ENCODE assay signal across 26 cellular contexts in genomic region chr13:34756136-34756535, GRCh38.
DNase-seq lines count a peak whose midpoint lies in the region; ATAC-seq, FAIRE-seq and TF ChIP-seq lines count a peak whose summit lies in the region.
"Had no signal": no experiment of that assay in that cellular context is flagged by ENCODE, and none has a peak within 500 bp of the region (broad histone marks: within the 10 kb centered on the region; RNA-seq: fewer than 3 reads in every experiment).

No MANE protein-coding gene starts in this region.

- H3K27me3 ChIP-seq in GM23338 (ENCODE audit: insufficient read depth) (no peaks in the 10 kb centered on the region), SK-N-SH (ENCODE audit: insufficient read depth) (no peaks in the 10 kb centered on the region)
- H3K27me3 ChIP-seq: BE2C, BLaER1 had no signal

- no peaks in the 10 kb centered on the region for H3K79me2 ChIP-seq in GM23338 (replicated peaks; ENCODE audit: insufficient read depth)
- no peaks in the 10 kb centered on the region for H3K79me2 ChIP-seq in SK-N-SH (ENCODE audit: insufficient read depth)

- POLR2A ChIA-PET in SK-N-SH (lab: Yijun Ruan, JAX), result no interaction called here

- H3K4me3 ChIP-seq in mucosa of descending colon, result no peak overlapping the region
- H3K4me3 ChIP-seq in GM23338, result no peak overlapping the region
- no peak overlapping the region for H3K4me3 ChIP-seq in SK-N-SH (ENCODE audit: low read depth in 2 of 2, low read length in 1 of 2)
- H3K4me3 ChIP-seq: BLaER1, GM12878 had no signal

- H4K20me1 ChIP-seq in GM23338 (replicated peaks; ENCODE audit: insufficient read depth) (no peaks in the 10 kb centered on the region), SK-N-SH (ENCODE audit: insufficient read depth) (no peaks in the 10 kb centered on the region)
- H4K20me1 ChIP-seq: BLaER1 had no signal

- H3K9me3 Mint-ChIP-seq in GM23338, result no peaks in the 10 kb centered on the region
- H3K9me3 Mint-ChIP-seq: CD4-positive, alpha-beta T cell; CD8-positive, alpha-beta T cell had no signal

- H3K4me3 Mint-ChIP-seq in GM23338, result no peak overlapping the region
- H3K4me3 Mint-ChIP-seq: CD14-positive monocyte; CD4-positive, alpha-beta T cell; CD8-positive, alpha-beta T cell had no signal

- peaks cover 3% of the 10 kb centered on the region; the same call in 2 of the 3 replicates for H3K4me1 Mint-ChIP-seq in GM23338
- H3K4me1 Mint-ChIP-seq: CD14-positive monocyte had no signal

- no peak overlapping the region for H3K4me2 ChIP-seq in GM23338
- no peak overlapping the region for H3K4me2 ChIP-seq in SK-N-SH
- H3K4me2 ChIP-seq: BLaER1 had no signal

- H3K36me3 ChIP-seq in mucosa of descending colon (ENCODE audit: low read depth) (no peaks in the 10 kb centered on the region), GM23338 (ENCODE audit: insufficient read depth) (no peaks in the 10 kb centered on the region), SK-N-SH (replicated peaks in 1 of 2; ENCODE audit: control insufficient read depth in 1 of 2, insufficient read depth in 2 of 2, low read length in 1 of 2) (no peaks in the 10 kb centered on the region)
- H3K36me3 ChIP-seq: BE2C, BLaER1 had no signal

- no peaks in the 10 kb centered on the region for H3K4me1 ChIP-seq in mucosa of descending colon (ENCODE audit: low read depth)
- no peaks in the 10 kb centered on the region for H3K4me1 ChIP-seq in GM23338 (ENCODE audit: insufficient read depth)
- H3K4me1 ChIP-seq in SK-N-SH (ENCODE audit: control insufficient read depth in 1 of 2, insufficient read depth in 2 of 2, low read depth in 1 of 2, low read length in 1 of 2), result no peaks in the 10 kb centered on the region
- H3K4me1 ChIP-seq: BE2C, Caco-2 had no signal

- H3K9me2 ChIP-seq in GM23338 (ENCODE audit: insufficient read depth) (peaks cover 5% of the 10 kb centered on the region; the same call in 1 of the 2 replicates), SK-N-SH (no peaks in the 10 kb centered on the region)

- no peak for DNase-seq in mucosa of descending colon
- no peak for DNase-seq in foreskin melanocyte
- DNase-seq in GM23338 (ENCODE audit: low spot score), result no peak
- DNase-seq in SK-N-SH, result no peak
- DNase-seq: 8988T; ACHN; BE2C; C1 segment of cervical spinal cord; Caco-2; Calu3; CD4-positive, alpha-beta T cell; CD8-positive, alpha-beta T cell; DMS 273 treated with DMSO at 0.1 percent for 48 hours; DMS153; DMS53; DMS79; DND-41; EL; GDM1 had no signal

- no peaks in the 10 kb centered on the region for H3K9me3 ChIP-seq in mucosa of descending colon
- H3K9me3 ChIP-seq in SK-N-SH, result no peaks in the 10 kb centered on the region
- H3K9me3 ChIP-seq: BE2C, Caco-2 had no signal

- H3F3A ChIP-seq in GM23338 (replicated peaks; ENCODE audit: low read depth) (no peaks in the 10 kb centered on the region), SK-N-SH (replicated peaks; ENCODE audit: insufficient read depth) (no peaks in the 10 kb centered on the region)

- TF ChIP-seq CTCF in mucosa of descending colon (IDR thresholded peaks at IDR 0.05), result no peak
- no peak for TF ChIP-seq CTCF in GM23338 (conservative IDR thresholded peaks at IDR 0.05; ENCODE audit: low read depth in 2 of 2)
- TF ChIP-seq CTCF in SK-N-SH (IDR thresholded peaks at IDR 0.05), result no peak

- H2AFZ ChIP-seq in GM23338, result no peak overlapping the region
- H2AFZ ChIP-seq in SK-N-SH (ENCODE audit: low read depth), result no peak overlapping the region

- H3K36me3 Mint-ChIP-seq in GM23338 (ENCODE audit: low read depth), result no peaks in the 10 kb centered on the region
- H3K36me3 Mint-ChIP-seq: CD14-positive monocyte; CD8-positive, alpha-beta T cell had no signal

- H3K27ac ChIP-seq in GM23338 (ENCODE audit: low read depth) (no peak overlapping the region), SK-N-SH (ENCODE audit: low read depth in 2 of 2, low read length in 1 of 2) (no peak overlapping the region)
- H3K27ac ChIP-seq: BLaER1 had no signal

- no peak overlapping the region for H3K9ac ChIP-seq in SK-N-SH
- H3K9ac ChIP-seq: BLaER1 had no signal

- H3K27me3 Mint-ChIP-seq in GM23338 (ENCODE audit: insufficient read depth, low read depth, poor library complexity), result no peaks in the 10 kb centered on the region

- intact Hi-C loops in mucosa of descending colon (cut with DNase I, micrococcal nuclease), result no loop called here

- TF ChIP-seq EP300 in SK-N-SH (IDR thresholded peaks at IDR 0.05; ENCODE audit: borderline replicate concordance in 1 of 2, low read depth in 1 of 2, low read length in 1 of 2), result no peak

- peak; percentile 74 for ATAC-seq in mucosa of descending colon
- no peak for ATAC-seq in GM23338
- ATAC-seq: CD8-positive, alpha-beta T cell; GM12878 had no signal

- CTCF ChIA-PET in SK-N-SH (lab: Yijun Ruan, JAX), result no interaction called here

- no peak for TF ChIP-seq RAD21 in SK-N-SH (IDR thresholded peaks at IDR 0.05; ENCODE audit: low read length)

- FAIRE-seq in colon (lab: Jason Lieb, UNC), result peak; percentile 36
- FAIRE-seq: A204.1, GM12878, GM12892, GM18507 had no signal

- 80% methylated on average over 3 of the region's 3 CpGs for WGBS in SK-N-SH (ENCODE audit: low lambda C conversion rate)

- H3K27ac Mint-ChIP-seq in GM23338, result no peak overlapping the region
- H3K27ac Mint-ChIP-seq: CD14-positive monocyte; CD4-positive, alpha-beta T cell; CD8-positive, alpha-beta T cell had no signal

TF ChIP-seq in GM23338, 12 proteins besides CTCF, POLR2A, EP300 and RAD21 (continues in another document):
- no peak for TF ChIP-seq STAT1 (IDR thresholded peaks at IDR 0.05; ENCODE audit: unreplicated experiment)
- TF ChIP-seq, protein P1, sequence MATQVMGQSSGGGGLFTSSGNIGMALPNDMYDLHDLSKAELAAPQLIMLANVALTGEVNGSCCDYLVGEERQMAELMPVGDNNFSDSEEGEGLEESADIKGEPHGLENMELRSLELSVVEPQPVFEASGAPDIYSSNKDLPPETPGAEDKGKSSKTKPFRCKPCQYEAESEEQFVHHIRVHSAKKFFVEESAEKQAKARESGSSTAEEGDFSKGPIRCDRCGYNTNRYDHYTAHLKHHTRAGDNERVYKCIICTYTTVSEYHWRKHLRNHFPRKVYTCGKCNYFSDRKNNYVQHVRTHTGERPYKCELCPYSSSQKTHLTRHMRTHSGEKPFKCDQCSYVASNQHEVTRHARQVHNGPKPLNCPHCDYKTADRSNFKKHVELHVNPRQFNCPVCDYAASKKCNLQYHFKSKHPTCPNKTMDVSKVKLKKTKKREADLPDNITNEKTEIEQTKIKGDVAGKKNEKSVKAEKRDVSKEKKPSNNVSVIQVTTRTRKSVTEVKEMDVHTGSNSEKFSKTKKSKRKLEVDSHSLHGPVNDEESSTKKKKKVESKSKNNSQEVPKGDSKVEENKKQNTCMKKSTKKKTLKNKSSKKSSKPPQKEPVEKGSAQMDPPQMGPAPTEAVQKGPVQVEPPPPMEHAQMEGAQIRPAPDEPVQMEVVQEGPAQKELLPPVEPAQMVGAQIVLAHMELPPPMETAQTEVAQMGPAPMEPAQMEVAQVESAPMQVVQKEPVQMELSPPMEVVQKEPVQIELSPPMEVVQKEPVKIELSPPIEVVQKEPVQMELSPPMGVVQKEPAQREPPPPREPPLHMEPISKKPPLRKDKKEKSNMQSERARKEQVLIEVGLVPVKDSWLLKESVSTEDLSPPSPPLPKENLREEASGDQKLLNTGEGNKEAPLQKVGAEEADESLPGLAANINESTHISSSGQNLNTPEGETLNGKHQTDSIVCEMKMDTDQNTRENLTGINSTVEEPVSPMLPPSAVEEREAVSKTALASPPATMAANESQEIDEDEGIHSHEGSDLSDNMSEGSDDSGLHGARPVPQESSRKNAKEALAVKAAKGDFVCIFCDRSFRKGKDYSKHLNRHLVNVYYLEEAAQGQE (IDR thresholded peaks at IDR 0.05; ENCODE audit: unreplicated experiment), result no peak
- TF ChIP-seq ZNF331 (CRISPR knock-in tag; IDR thresholded peaks at IDR 0.05; ENCODE audit: low read depth), result no peak
- no peak for TF ChIP-seq NANOG (IDR thresholded peaks at IDR 0.05; ENCODE audit: borderline replicate concordance)
- TF ChIP-seq CREB1 (CRISPR knock-in tag; IDR thresholded peaks at IDR 0.05; ENCODE audit: low read depth), result no peak

TF ChIP-seq in SK-N-SH, 30 proteins besides CTCF, POLR2A, EP300 and RAD21 (continues in another document):
- TF ChIP-seq USF2 (IDR thresholded peaks at IDR 0.05; ENCODE audit: borderline replicate concordance, low read depth, low read length), result no peak
- no peak for TF ChIP-seq NFIC (IDR thresholded peaks at IDR 0.05; ENCODE audit: borderline replicate concordance)
- TF ChIP-seq RCOR1 (IDR thresholded peaks at IDR 0.05; ENCODE audit: low read length), result no peak
- no peak for TF ChIP-seq NRF1 (IDR thresholded peaks at IDR 0.05; ENCODE audit: low read depth, low read length)
- TF ChIP-seq POLR2AphosphoS5 (IDR thresholded peaks at IDR 0.05; ENCODE audit: low read depth, low read length), result no peak
- TF ChIP-seq, protein P2, sequence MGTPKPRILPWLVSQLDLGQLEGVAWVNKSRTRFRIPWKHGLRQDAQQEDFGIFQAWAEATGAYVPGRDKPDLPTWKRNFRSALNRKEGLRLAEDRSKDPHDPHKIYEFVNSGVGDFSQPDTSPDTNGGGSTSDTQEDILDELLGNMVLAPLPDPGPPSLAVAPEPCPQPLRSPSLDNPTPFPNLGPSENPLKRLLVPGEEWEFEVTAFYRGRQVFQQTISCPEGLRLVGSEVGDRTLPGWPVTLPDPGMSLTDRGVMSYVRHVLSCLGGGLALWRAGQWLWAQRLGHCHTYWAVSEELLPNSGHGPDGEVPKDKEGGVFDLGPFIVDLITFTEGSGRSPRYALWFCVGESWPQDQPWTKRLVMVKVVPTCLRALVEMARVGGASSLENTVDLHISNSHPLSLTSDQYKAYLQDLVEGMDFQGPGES (IDR thresholded peaks at IDR 0.05; ENCODE audit: low read depth, low read length), result no peak
- no peak for TF ChIP-seq JUND (IDR thresholded peaks at IDR 0.05)
- TF ChIP-seq TAF1 (IDR thresholded peaks at IDR 0.05; ENCODE audit: borderline replicate concordance, low read depth, low read length), result no peak
- no peak for TF ChIP-seq RXRA (IDR thresholded peaks at IDR 0.05; ENCODE audit: borderline replicate concordance, low read depth)
